1 cellular context compared by ENCODE assay signal in genomic region chr7:107267138-107267537, GRCh38.
TF ChIP-seq lines count a peak whose summit lies in the region.

No MANE protein-coding gene starts in this region.

TF ChIP-seq in SK-N-SH treated with all-trans-retinoic acid at 6 μM for 48 hours, 23 proteins besides CTCF, POLR2A, EP300 and RAD21 (continued from another document):
- TF ChIP-seq, protein P1, sequence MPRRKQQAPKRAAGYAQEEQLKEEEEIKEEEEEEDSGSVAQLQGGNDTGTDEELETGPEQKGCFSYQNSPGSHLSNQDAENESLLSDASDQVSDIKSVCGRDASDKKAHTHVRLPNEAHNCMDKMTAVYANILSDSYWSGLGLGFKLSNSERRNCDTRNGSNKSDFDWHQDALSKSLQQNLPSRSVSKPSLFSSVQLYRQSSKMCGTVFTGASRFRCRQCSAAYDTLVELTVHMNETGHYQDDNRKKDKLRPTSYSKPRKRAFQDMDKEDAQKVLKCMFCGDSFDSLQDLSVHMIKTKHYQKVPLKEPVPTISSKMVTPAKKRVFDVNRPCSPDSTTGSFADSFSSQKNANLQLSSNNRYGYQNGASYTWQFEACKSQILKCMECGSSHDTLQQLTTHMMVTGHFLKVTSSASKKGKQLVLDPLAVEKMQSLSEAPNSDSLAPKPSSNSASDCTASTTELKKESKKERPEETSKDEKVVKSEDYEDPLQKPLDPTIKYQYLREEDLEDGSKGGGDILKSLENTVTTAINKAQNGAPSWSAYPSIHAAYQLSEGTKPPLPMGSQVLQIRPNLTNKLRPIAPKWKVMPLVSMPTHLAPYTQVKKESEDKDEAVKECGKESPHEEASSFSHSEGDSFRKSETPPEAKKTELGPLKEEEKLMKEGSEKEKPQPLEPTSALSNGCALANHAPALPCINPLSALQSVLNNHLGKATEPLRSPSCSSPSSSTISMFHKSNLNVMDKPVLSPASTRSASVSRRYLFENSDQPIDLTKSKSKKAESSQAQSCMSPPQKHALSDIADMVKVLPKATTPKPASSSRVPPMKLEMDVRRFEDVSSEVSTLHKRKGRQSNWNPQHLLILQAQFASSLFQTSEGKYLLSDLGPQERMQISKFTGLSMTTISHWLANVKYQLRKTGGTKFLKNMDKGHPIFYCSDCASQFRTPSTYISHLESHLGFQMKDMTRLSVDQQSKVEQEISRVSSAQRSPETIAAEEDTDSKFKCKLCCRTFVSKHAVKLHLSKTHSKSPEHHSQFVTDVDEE (CRISPR knock-in tag; IDR thresholded peaks at IDR 0.05): no peak
- no peak for TF ChIP-seq ZNF8 (CRISPR knock-in tag; IDR thresholded peaks at IDR 0.05)
- TF ChIP-seq, protein P2, sequence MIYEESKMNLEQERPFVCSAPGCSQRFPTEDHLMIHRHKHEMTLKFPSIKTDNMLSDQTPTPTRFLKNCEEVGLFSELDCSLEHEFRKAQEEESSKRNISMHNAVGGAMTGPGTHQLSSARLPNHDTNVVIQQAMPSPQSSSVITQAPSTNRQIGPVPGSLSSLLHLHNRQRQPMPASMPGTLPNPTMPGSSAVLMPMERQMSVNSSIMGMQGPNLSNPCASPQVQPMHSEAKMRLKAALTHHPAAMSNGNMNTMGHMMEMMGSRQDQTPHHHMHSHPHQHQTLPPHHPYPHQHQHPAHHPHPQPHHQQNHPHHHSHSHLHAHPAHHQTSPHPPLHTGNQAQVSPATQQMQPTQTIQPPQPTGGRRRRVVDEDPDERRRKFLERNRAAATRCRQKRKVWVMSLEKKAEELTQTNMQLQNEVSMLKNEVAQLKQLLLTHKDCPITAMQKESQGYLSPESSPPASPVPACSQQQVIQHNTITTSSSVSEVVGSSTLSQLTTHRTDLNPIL (CRISPR knock-in tag; IDR thresholded peaks at IDR 0.05; ENCODE audit: low read depth): peak; percentile 69
- no peak for TF ChIP-seq BACH2 (CRISPR knock-in tag; IDR thresholded peaks at IDR 0.05; ENCODE audit: borderline replicate concordance)
- TF ChIP-seq, protein P3, sequence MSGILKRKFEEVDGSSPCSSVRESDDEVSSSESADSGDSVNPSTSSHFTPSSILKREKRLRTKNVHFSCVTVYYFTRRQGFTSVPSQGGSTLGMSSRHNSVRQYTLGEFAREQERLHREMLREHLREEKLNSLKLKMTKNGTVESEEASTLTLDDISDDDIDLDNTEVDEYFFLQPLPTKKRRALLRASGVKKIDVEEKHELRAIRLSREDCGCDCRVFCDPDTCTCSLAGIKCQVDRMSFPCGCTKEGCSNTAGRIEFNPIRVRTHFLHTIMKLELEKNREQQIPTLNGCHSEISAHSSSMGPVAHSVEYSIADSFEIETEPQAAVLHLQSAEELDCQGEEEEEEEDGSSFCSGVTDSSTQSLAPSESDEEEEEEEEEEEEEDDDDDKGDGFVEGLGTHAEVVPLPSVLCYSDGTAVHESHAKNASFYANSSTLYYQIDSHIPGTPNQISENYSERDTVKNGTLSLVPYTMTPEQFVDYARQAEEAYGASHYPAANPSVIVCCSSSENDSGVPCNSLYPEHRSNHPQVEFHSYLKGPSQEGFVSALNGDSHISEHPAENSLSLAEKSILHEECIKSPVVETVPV (CRISPR knock-in tag; IDR thresholded peaks at IDR 0.05): 0 out of 2 replicates have a peak, but pooled peaks have one; percentile 15
- TF ChIP-seq ZFP3 (CRISPR knock-in tag; IDR thresholded peaks at IDR 0.05): no peak
- no peak for TF ChIP-seq OSR1 (CRISPR knock-in tag; IDR thresholded peaks at IDR 0.05)
- no peak for TF ChIP-seq PPARA (CRISPR knock-in tag; IDR thresholded peaks at IDR 0.05; ENCODE audit: borderline replicate concordance)
- TF ChIP-seq ARNTL (CRISPR knock-in tag; IDR thresholded peaks at IDR 0.05; ENCODE audit: borderline replicate concordance, low read depth): no peak
- TF ChIP-seq TOX (CRISPR knock-in tag; IDR thresholded peaks at IDR 0.05; ENCODE audit: borderline replicate concordance): no peak
- no peak for TF ChIP-seq ZNF70 (CRISPR knock-in tag; IDR thresholded peaks at IDR 0.05)
- TF ChIP-seq GLIS3 (CRISPR knock-in tag; IDR thresholded peaks at IDR 0.05): no peak
- peak; percentile 98 for TF ChIP-seq ISL1 (CRISPR knock-in tag; IDR thresholded peaks at IDR 0.05)
- TF ChIP-seq POU6F1 (CRISPR knock-in tag; IDR thresholded peaks at IDR 0.05; ENCODE audit: borderline replicate concordance, low read depth): no peak; the same call in 1 of the 2 replicates
- no peak for TF ChIP-seq CSDC2 (CRISPR knock-in tag; IDR thresholded peaks at IDR 0.05)
- no peak for TF ChIP-seq ZFP30 (CRISPR knock-in tag; IDR thresholded peaks at IDR 0.05)
- TF ChIP-seq TCF4 (CRISPR knock-in tag; IDR thresholded peaks at IDR 0.05; ENCODE audit: borderline replicate concordance): peak; percentile 45; the same call in 1 of the 2 replicates
